In genomic region chr2:156329922-156330726, GRCh38 we compare ENCODE assay signal across 14 cellular contexts. TPM values are rescaled to one million over a fixed set of nuclear protein-coding genes. Genes with fewer than 3 reads are reported as not detected.
DNase-seq lines count a peak whose midpoint lies in the region; ATAC-seq and TF ChIP-seq lines count a peak whose summit lies in the region.
"Had no signal": no experiment of that assay in that cellular context is flagged by ENCODE, and none has a peak within 500 bp of the region (broad histone marks: within the 10 kb centered on the region; RNA-seq: fewer than 3 reads in every experiment).

No MANE protein-coding gene starts in this region.

- H3K27me3 Mint-ChIP-seq in activated CD4-positive, alpha-beta T cell treated with anti-CD3 and anti-CD28 coated beads, Interleukin-2, amount 10 ng/mL, durations not matched to agents 24 days and 14 days, result peaks cover 13% of the 10 kb centered on the region
- peaks cover 55% of the 10 kb centered on the region for H3K27me3 Mint-ChIP-seq in T-helper 17 cell
- peaks cover 33% of the 10 kb centered on the region for H3K27me3 Mint-ChIP-seq in glutamatergic neuron (ENCODE audit: unreplicated experiment)

- intact Hi-C loops in activated CD4-positive, alpha-beta T cell treated with anti-CD3 and anti-CD28 coated beads, Interleukin-2, amount 10 ng/mL, durations not matched to agents 24 days and 14 days (cut with micrococcal nuclease), result loop anchor here (5.0 kb wide), 2 partner anchors 932 to 953 kb away; no protein-coding TSS in a partner anchor
- intact Hi-C loops in sciatic nerve (cut with DNase I), result no loop called here

- peak overlapping the region; percentile 81 for H3K4me3 Mint-ChIP-seq in activated CD4-positive, alpha-beta T cell treated with anti-CD3 and anti-CD28 coated beads, Interleukin-2, amount 10 ng/mL, durations not matched to agents 24 days and 14 days
- H3K4me3 Mint-ChIP-seq in T-helper 17 cell (peak overlapping the region; percentile 97), glutamatergic neuron (ENCODE audit: unreplicated experiment) (peak overlapping the region; percentile 70)

- no peak for TF ChIP-seq CTCF in glutamatergic neuron (IDR thresholded peaks at IDR 0.05; ENCODE audit: partially characterized antibody, unreplicated experiment)

- peaks cover 58% of the 10 kb centered on the region for H3K36me3 Mint-ChIP-seq in activated CD4-positive, alpha-beta T cell treated with anti-CD3 and anti-CD28 coated beads, Interleukin-2, amount 10 ng/mL, durations not matched to agents 24 days and 14 days (ENCODE audit: low read depth)
- H3K36me3 Mint-ChIP-seq in T-helper 17 cell (ENCODE audit: low read depth), result peaks cover 15% of the 10 kb centered on the region
- peaks cover 4% of the 10 kb centered on the region for H3K36me3 Mint-ChIP-seq in glutamatergic neuron (ENCODE audit: unreplicated experiment)

- DNase-seq in activated CD4-positive, alpha-beta T cell treated with anti-CD3 and anti-CD28 coated beads, Interleukin-2, amount 10 ng/mL, durations not matched to agents 24 days and 14 days, result peak; percentile 63
- DNase-seq in activated CD4-positive, alpha-beta T cell treated with anti-CD3 and anti-CD28 coated beads for 4 hours, result no peak
- DNase-seq in T-helper 17 cell (no peak), glutamatergic neuron (no peak), sciatic nerve (ENCODE audit: low spot score) (peak; percentile 57)
- DNase-seq: activated effector memory CD4-positive, alpha-beta T cell treated with Interleukin-2 at 50 U/mL for 16 hours; left cardiac atrium; NCI-H146; NCI-H510A treated with DMSO at 0.1 percent for 48 hours; PC-3; substantia nigra had no signal

- peaks cover 42% of the 10 kb centered on the region for H3K4me1 Mint-ChIP-seq in activated CD4-positive, alpha-beta T cell treated with anti-CD3 and anti-CD28 coated beads, Interleukin-2, amount 10 ng/mL, durations not matched to agents 24 days and 14 days
- peaks cover 42% of the 10 kb centered on the region for H3K4me1 Mint-ChIP-seq in T-helper 17 cell
- peaks cover 32% of the 10 kb centered on the region for H3K4me1 Mint-ChIP-seq in glutamatergic neuron (ENCODE audit: low read depth, unreplicated experiment)

- ATAC-seq in T-helper 17 cell (no peak), sciatic nerve (no peak), HG02642 (IDR thresholded peaks at IDR 0.05; ENCODE audit: poor library complexity, unreplicated experiment) (no peak), GM21367 (IDR thresholded peaks at IDR 0.05; ENCODE audit: unreplicated experiment) (no peak), HG02970 (IDR thresholded peaks at IDR 0.05; ENCODE audit: low FRiP score, unreplicated experiment) (no peak)
- ATAC-seq: left cardiac atrium, PC-3 had no signal

- H3K9me3 Mint-ChIP-seq in activated CD4-positive, alpha-beta T cell treated with anti-CD3 and anti-CD28 coated beads, Interleukin-2, amount 10 ng/mL, durations not matched to agents 24 days and 14 days, result no peaks in the 10 kb centered on the region
- peaks cover 13% of the 10 kb centered on the region for H3K9me3 Mint-ChIP-seq in glutamatergic neuron (ENCODE audit: unreplicated experiment)

- H3K9me3 ChIP-seq in T-helper 17 cell (ENCODE audit: control insufficient read depth, low read length, poor library complexity, severe bottlenecking), result no peaks in the 10 kb centered on the region

- peak overlapping the region; percentile 17 for H3K27ac Mint-ChIP-seq in activated CD4-positive, alpha-beta T cell treated with anti-CD3 and anti-CD28 coated beads, Interleukin-2, amount 10 ng/mL, durations not matched to agents 24 days and 14 days
- H3K27ac Mint-ChIP-seq in T-helper 17 cell (peak overlapping the region; percentile 90), glutamatergic neuron (ENCODE audit: unreplicated experiment) (no peak overlapping the region)

RNA-seq across cellular contexts. Expression of gene NR4A2, which starts 2.4 kb away (rescaled TPM):
- total RNA-seq in activated CD4-positive, alpha-beta T cell treated with anti-CD3 and anti-CD28 coated beads, Interleukin-2, amount 10 ng/mL, durations not matched to agents 24 days and 14 days, result 13.2 and 14.1 TPM in 2 replicates
- total RNA-seq in T-helper 17 cell (100 to 1,000 TPM; 213 to 250 TPM), glutamatergic neuron (ENCODE audit: unreplicated experiment) (2.2 TPM), sciatic nerve (62.1 TPM)

Comparison
In these comparisons a context has a peak if more than half of its experiments do, and no peak if none do; other contexts are left out.
1. DNase-seq: peak in activated CD4-positive, alpha-beta T cell treated with anti-CD3 and anti-CD28 coated beads, Interleukin-2, amount 10 ng/mL, durations not matched to agents 24 days and 14 days (single experiment) and sciatic nerve (single experiment); none in activated CD4-positive, alpha-beta T cell treated with anti-CD3 and anti-CD28 coated beads for 4 hours (0 of 2), T-helper 17 cell (0 of 3) and glutamatergic neuron (single experiment).
2. Peak in every context shown above with its lines, with median percentiles within 50 percentile points of each other: H3K4me3 Mint-ChIP-seq.